ENCODE assay signal across 21 cellular contexts in the genomic region with DNA sequence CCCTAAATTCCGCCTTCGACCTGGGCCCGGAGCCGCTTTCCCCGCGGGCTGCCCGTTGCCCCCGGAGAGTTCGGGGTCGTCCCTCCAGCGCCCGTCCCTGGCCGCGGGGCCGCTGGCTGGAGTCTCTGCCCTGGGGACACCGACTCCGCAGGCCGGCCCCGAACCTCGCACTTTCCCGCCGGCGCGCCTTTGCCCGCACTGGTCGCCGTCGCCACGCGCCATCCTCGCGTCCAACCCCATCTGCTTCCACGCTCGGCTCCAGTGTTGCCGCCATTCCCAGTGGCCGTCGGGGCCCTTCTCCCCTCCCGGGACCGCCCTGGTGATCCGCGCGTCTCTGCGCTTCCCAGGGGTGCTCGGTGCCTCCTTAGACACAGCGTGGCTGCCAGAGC. TPM values are rescaled to one million over a fixed set of nuclear protein-coding genes. Genes with fewer than 3 reads are reported as not detected.
"Had no signal": no experiment of that assay in that cellular context is flagged by ENCODE, and none has a peak within 500 bp of the region (broad histone marks: within the 10 kb centered on the region; RNA-seq: fewer than 3 reads in every experiment).

No MANE protein-coding gene starts in this region.

- H3K9me3 ChIP-seq: prostate gland, right atrium auricular region, suprapubic skin, transverse colon, uterus had no signal

- H3K4me1 ChIP-seq: foreskin keratinocyte, prostate gland, transverse colon had no signal

- H3K4me3 ChIP-seq: cardiac muscle cell, dorsolateral prefrontal cortex, prostate gland, right atrium auricular region, suprapubic skin, transverse colon, uterus had no signal

- DNase-seq: activated CD4-positive, alpha-beta memory T cell treated with anti-CD3 and anti-CD28 coated beads for 36 hours; activated naive CD8-positive, alpha-beta T cell treated with anti-CD3 and anti-CD28 coated beads for 36 hours; activated T-cell treated with anti-CD3 and anti-CD28 coated beads for 4 hours; amniotic stem cell; dorsolateral prefrontal cortex; foreskin keratinocyte; head of caudate nucleus; left ventricle myocardium superior; stimulated activated CD4-positive, alpha-beta T cell treated with anti-CD3 and anti-CD28 coated beads, Interleukin-2, amount 100 ng/mL, for 24 hours; T-helper 2 cell; transverse colon; uterus had no signal

- H3K36me3 ChIP-seq: cardiac muscle cell, prostate gland, right atrium auricular region, suprapubic skin, transverse colon, uterus had no signal

- H3K27ac ChIP-seq: cardiac muscle cell, dorsolateral prefrontal cortex, foreskin keratinocyte, prostate gland, right atrium auricular region, suprapubic skin, transverse colon, uterus, VCaP had no signal

RNA-seq across cellular contexts. Expression of a gene that starts 11.0 kb away (rescaled TPM):
- total RNA-seq: activated CD4-positive, alpha-beta memory T cell treated with anti-CD3 and anti-CD28 coated beads for 36 hours; activated naive CD8-positive, alpha-beta T cell treated with anti-CD3 and anti-CD28 coated beads for 36 hours; cardiac muscle cell; epithelial cell of proximal tubule; fibroblast of lung; foreskin keratinocyte; left ventricle myocardium superior; mononuclear cell; osteocyte; transverse colon; uterus had no signal
